16 cellular contexts compared by ENCODE assay signal in genomic region chr2:173033080-173033479, GRCh38.
"Had no signal": no experiment of that assay in that cellular context is flagged by ENCODE, and none has a peak within 500 bp of the region (broad histone marks: within the 10 kb centered on the region; RNA-seq: fewer than 3 reads in every experiment).

No MANE protein-coding gene starts in this region.

- H3K36me3 ChIP-seq: lower lobe of right lung, suprapubic skin, WERI-Rb-1 had no signal

- H3K27me3 ChIP-seq: heart right ventricle, suprapubic skin had no signal

- H3K9me3 ChIP-seq: heart right ventricle, lower lobe of right lung, suprapubic skin had no signal

- H3K4me3 Mint-ChIP-seq: activated CD8-positive, alpha-beta memory T cell treated with anti-CD3 and anti-CD28 coated beads, Interleukin-2, amount 10 ng/mL, durations not matched to agents 7 days and 5 days; activated naive CD4-positive, alpha-beta T cell treated with anti-CD3 and anti-CD28 coated beads, Interleukin-2, amount 10 ng/mL, durations not matched to agents 7 days and 5 days; activated T-cell treated with anti-CD3 and anti-CD28 coated beads, Interleukin-2, amount 50 U/mL, for 24 hours; endodermal cell; nephron; T-helper 17 cell had no signal

- H3K4me3 ChIP-seq: heart right ventricle, lower lobe of right lung, suprapubic skin had no signal

- H3K9me3 Mint-ChIP-seq: activated naive CD4-positive, alpha-beta T cell treated with anti-CD3 and anti-CD28 coated beads, Interleukin-2, amount 10 ng/mL, durations not matched to agents 7 days and 5 days; activated T-cell treated with anti-CD3 and anti-CD28 coated beads, Interleukin-2, amount 50 U/mL, for 24 hours; endodermal cell; nephron had no signal

- H3K27ac Mint-ChIP-seq: activated CD8-positive, alpha-beta memory T cell treated with anti-CD3 and anti-CD28 coated beads, Interleukin-2, amount 10 ng/mL, durations not matched to agents 7 days and 5 days; activated naive CD4-positive, alpha-beta T cell treated with anti-CD3 and anti-CD28 coated beads, Interleukin-2, amount 10 ng/mL, durations not matched to agents 7 days and 5 days; activated T-cell treated with anti-CD3 and anti-CD28 coated beads, Interleukin-2, amount 50 U/mL, for 24 hours; endodermal cell; nephron; T-helper 17 cell had no signal

- ATAC-seq: activated CD8-positive, alpha-beta memory T cell treated with anti-CD3 and anti-CD28 coated beads, Interleukin-2, amount 10 ng/mL, durations not matched to agents 7 days and 5 days; heart right ventricle; lower lobe of right lung; T-helper 17 cell had no signal

- H3K4me1 Mint-ChIP-seq: activated CD8-positive, alpha-beta memory T cell treated with anti-CD3 and anti-CD28 coated beads, Interleukin-2, amount 10 ng/mL, durations not matched to agents 7 days and 5 days; activated naive CD4-positive, alpha-beta T cell treated with anti-CD3 and anti-CD28 coated beads, Interleukin-2, amount 10 ng/mL, durations not matched to agents 7 days and 5 days had no signal

- H3K27ac ChIP-seq: lower lobe of right lung, suprapubic skin, WERI-Rb-1 had no signal

- H3K36me3 Mint-ChIP-seq: activated CD8-positive, alpha-beta memory T cell treated with anti-CD3 and anti-CD28 coated beads, Interleukin-2, amount 10 ng/mL, durations not matched to agents 7 days and 5 days; activated naive CD4-positive, alpha-beta T cell treated with anti-CD3 and anti-CD28 coated beads, Interleukin-2, amount 10 ng/mL, durations not matched to agents 7 days and 5 days had no signal

- DNase-seq: activated CD4-positive, alpha-beta T cell treated with anti-CD3 and anti-CD28 coated beads, Interleukin-2, amount 50 U/mL, for 48 hours; activated CD8-positive, alpha-beta memory T cell treated with anti-CD3 and anti-CD28 coated beads, Interleukin-2, amount 10 ng/mL, durations not matched to agents 7 days and 5 days; activated naive CD4-positive, alpha-beta T cell treated with anti-CD3 and anti-CD28 coated beads, Interleukin-2, amount 10 ng/mL, durations not matched to agents 7 days and 5 days; activated T-cell treated with anti-CD3 and anti-CD28 coated beads, Interleukin-2, amount 50 U/mL, for 24 hours; endodermal cell; heart right ventricle; lower lobe of right lung; nucleus accumbens; posterior cingulate gyrus; stimulated activated CD4-positive, alpha-beta T cell treated with anti-CD3 and anti-CD28 coated beads, Interleukin-2, amount 100 ng/mL, for 48 hours; stimulated activated naive CD4-positive, alpha-beta T cell; T-helper 17 cell; trophoblast cell; WERI-Rb-1 had no signal
